8 cellular contexts compared by ENCODE assay signal in genomic region chr10:77637986-77638765, GRCh38. TPM values are rescaled to one million over a fixed set of nuclear protein-coding genes. Genes with fewer than 3 reads are reported as not detected.
DNase-seq lines count a peak whose midpoint lies in the region; ATAC-seq and TF ChIP-seq lines count a peak whose summit lies in the region.

No MANE protein-coding gene starts in this region.

- DNase-seq in CD8-positive, alpha-beta T cell: no peak
- DNase-seq in brain microvascular endothelial cell: no peak
- peak; percentile 64 for DNase-seq in kidney tubule cell (ENCODE audit: low spot score)
- no peak for DNase-seq in thoracic aorta (ENCODE audit: low spot score)
- no peak for DNase-seq in NCI-H2107 (lab: John Stamatoyannopoulos, UW)
- no peak for DNase-seq in stimulated activated CD4-positive, alpha-beta T cell treated with anti-CD3 and anti-CD28 coated beads, Interleukin-12 subunit alpha, Interleukin-12 subunit beta, amount 100 ng/mL, for 4 hours

- H3K36me3 ChIP-seq in CD8-positive, alpha-beta T cell (ENCODE audit: insufficient read depth, low read length): no peaks in the 10 kb centered on the region
- H3K36me3 ChIP-seq in brain microvascular endothelial cell (replicated peaks) (no peaks in the 10 kb centered on the region), thoracic aorta (no peaks in the 10 kb centered on the region)

- peaks cover 14% of the 10 kb centered on the region for H3K27me3 ChIP-seq in CD8-positive, alpha-beta T cell (ENCODE audit: insufficient read depth, low read length)
- H3K27me3 ChIP-seq in brain microvascular endothelial cell (replicated peaks) (no peaks in the 10 kb centered on the region), thoracic aorta (replicated peaks; ENCODE audit: insufficient read depth) (no peaks in the 10 kb centered on the region)

- CTCF ChIA-PET in CD8-positive, alpha-beta T cell (lab: Charles Lee): interaction anchor here (2.0 to 11.6 kb wide), 3 partner anchors 383 to 468 kb away, joined by 5 to 394 read pairs (median 116); no protein-coding TSS in a partner anchor

- no peaks in the 10 kb centered on the region for H3K4me1 ChIP-seq in CD8-positive, alpha-beta T cell (ENCODE audit: insufficient read depth, low read length)
- peaks cover 24 to 58% of the 10 kb centered on the region in 2 donors for H3K4me1 ChIP-seq in thoracic aorta (ENCODE audit: control insufficient read depth in 1 of 2, low read depth in 2 of 2)

- H3K27ac Mint-ChIP-seq in CD8-positive, alpha-beta T cell: no peak overlapping the region
- H3K27ac Mint-ChIP-seq in IgD-negative memory B cell: no peak overlapping the region
- H3K27ac Mint-ChIP-seq in activated T-helper 17 cell treated with anti-CD3 and anti-CD28 coated beads, Interleukin-2, amount 50 U/mL, for 72 hours: no peak overlapping the region

- H3K9me3 Mint-ChIP-seq in CD8-positive, alpha-beta T cell: no peaks in the 10 kb centered on the region
- no peaks in the 10 kb centered on the region for H3K9me3 Mint-ChIP-seq in IgD-negative memory B cell
- no peaks in the 10 kb centered on the region for H3K9me3 Mint-ChIP-seq in activated T-helper 17 cell treated with anti-CD3 and anti-CD28 coated beads, Interleukin-2, amount 50 U/mL, for 72 hours

- H3K36me3 Mint-ChIP-seq in CD8-positive, alpha-beta T cell: no peaks in the 10 kb centered on the region
- H3K36me3 Mint-ChIP-seq in IgD-negative memory B cell: no peaks in the 10 kb centered on the region
- no peaks in the 10 kb centered on the region for H3K36me3 Mint-ChIP-seq in activated T-helper 17 cell treated with anti-CD3 and anti-CD28 coated beads, Interleukin-2, amount 50 U/mL, for 72 hours (ENCODE audit: low read depth)

- H3K4me3 ChIP-seq in CD8-positive, alpha-beta T cell (ENCODE audit: low read depth, low read length): no peak overlapping the region
- H3K4me3 ChIP-seq in brain microvascular endothelial cell (ENCODE audit: low read depth, low read length) (peak overlapping the region; percentile 81), thoracic aorta (peak overlapping the region; percentile 86)

- TF ChIP-seq CTCF in CD8-positive, alpha-beta T cell (IDR thresholded peaks at IDR 0.05): no peak
- no peak for TF ChIP-seq CTCF in brain microvascular endothelial cell (IDR thresholded peaks at IDR 0.05; ENCODE audit: low read depth, low read length, missing control alignments)
- TF ChIP-seq CTCF in thoracic aorta (IDR thresholded peaks at IDR 0.05): no peak

- intact Hi-C loops in CD8-positive, alpha-beta T cell (cut with DNase I, micrococcal nuclease): no loop called here

- H3K9me3 ChIP-seq in CD8-positive, alpha-beta T cell (ENCODE audit: low read length): no peaks in the 10 kb centered on the region
- no peaks in the 10 kb centered on the region for H3K9me3 ChIP-seq in thoracic aorta

- in situ Hi-C loops in brain microvascular endothelial cell (cut with HindIII; ENCODE audit: low pct_ligation_motif_present, low sequenced_read_pairs): no loop called here

- no peak overlapping the region for H3K27ac ChIP-seq in CD8-positive, alpha-beta T cell (ENCODE audit: low read depth, low read length)
- H3K27ac ChIP-seq in brain microvascular endothelial cell (no peak overlapping the region), thoracic aorta (peak overlapping the region; percentile 76 to 87)

- no peak for ATAC-seq in CD8-positive, alpha-beta T cell
- no peak for ATAC-seq in thoracic aorta (ENCODE audit: insufficient number of reproducible peaks, low FRiP score, low read depth)
- ATAC-seq in activated T-helper 17 cell treated with anti-CD3 and anti-CD28 coated beads, Interleukin-2, amount 50 U/mL, for 72 hours (replicated peaks): no peak

- H3K27me3 Mint-ChIP-seq in CD8-positive, alpha-beta T cell (ENCODE audit: low read depth): peaks cover 57% of the 10 kb centered on the region
- H3K27me3 Mint-ChIP-seq in IgD-negative memory B cell: peaks cover 50% of the 10 kb centered on the region
- peaks cover 70% of the 10 kb centered on the region for H3K27me3 Mint-ChIP-seq in activated T-helper 17 cell treated with anti-CD3 and anti-CD28 coated beads, Interleukin-2, amount 50 U/mL, for 72 hours

- H3K4me3 Mint-ChIP-seq in CD8-positive, alpha-beta T cell: peak overlapping the region; percentile 58
- H3K4me3 Mint-ChIP-seq in IgD-negative memory B cell: peak overlapping the region; percentile 81 to 93 (median 86)
- H3K4me3 Mint-ChIP-seq in activated T-helper 17 cell treated with anti-CD3 and anti-CD28 coated beads, Interleukin-2, amount 50 U/mL, for 72 hours: no peak overlapping the region

- H3K4me1 Mint-ChIP-seq in CD8-positive, alpha-beta T cell (ENCODE audit: low read depth): peaks cover 14% of the 10 kb centered on the region
- H3K4me1 Mint-ChIP-seq in IgD-negative memory B cell: peaks cover 2 to 34% (median 7%) of the 10 kb centered on the region in 3 donors
- H3K4me1 Mint-ChIP-seq in activated T-helper 17 cell treated with anti-CD3 and anti-CD28 coated beads, Interleukin-2, amount 50 U/mL, for 72 hours: peaks cover 5% of the 10 kb centered on the region

- POLR2A ChIA-PET in CD8-positive, alpha-beta T cell (lab: Charles Lee): no interaction called here

RNA-seq across cellular contexts. Expression of gene KCNMA1, which starts 0.6 kb away (rescaled TPM):
- not detected for total RNA-seq in CD8-positive, alpha-beta T cell
- 5.5 TPM for polyA plus RNA-seq in IgD-negative memory B cell
- 100 to 1,000 TPM; 168 to 188 TPM for total RNA-seq in thoracic aorta
- under 1 TPM; 0.48 to 0.56 TPM for total RNA-seq in activated T-helper 17 cell treated with anti-CD3 and anti-CD28 coated beads, Interleukin-2, amount 50 U/mL, for 72 hours

Comparison
In these comparisons a context has a peak if more than half of its experiments do, and no peak if none do; other contexts are left out.
1. H3K27ac ChIP-seq: peak in thoracic aorta (2 of 2); none in CD8-positive, alpha-beta T cell (single experiment) and brain microvascular endothelial cell (single experiment).
2. RNA of gene KCNMA1, which starts 0.6 kb away (total RNA-seq): 168 to 188 TPM in thoracic aorta; 0.48 to 0.56 TPM in activated T-helper 17 cell treated with anti-CD3 and anti-CD28 coated beads, Interleukin-2, amount 50 U/mL, for 72 hours and not detected in CD8-positive, alpha-beta T cell; every median in the first group is over 100 times any median in the second.